Comparison of ENCODE assay signal across 7 cellular contexts in the genomic region with DNA sequence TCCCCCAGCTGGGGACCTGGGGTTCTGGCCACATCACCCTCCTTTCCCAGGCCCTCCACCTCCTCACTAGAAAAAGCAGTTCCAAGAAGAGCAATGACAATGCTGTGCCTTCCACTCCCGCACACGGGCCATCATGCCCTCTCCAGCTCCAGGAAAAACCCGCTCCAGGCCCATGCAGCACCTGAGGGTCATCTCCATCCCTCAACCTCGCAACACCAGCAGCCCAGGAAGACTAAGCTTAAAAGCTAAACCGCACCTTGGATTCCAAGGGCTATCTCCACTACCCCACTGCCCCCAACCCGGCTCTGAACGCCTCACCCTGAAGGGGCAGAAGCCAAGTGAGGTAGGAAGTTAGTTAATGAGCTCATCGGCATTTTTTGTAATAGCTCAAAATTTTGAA.
DNase-seq lines count a peak whose midpoint lies in the region; ATAC-seq, FAIRE-seq and TF ChIP-seq lines count a peak whose summit lies in the region.
"Not testable (repeated sequence)": the region's sequence is repeated elsewhere in the genome, so short reads cannot be mapped to it uniquely, and the experiment has no call there.

No MANE protein-coding gene starts in this region.

- CTCF ChIA-PET in K562 (lab: Yijun Ruan, JAX; ENCODE audit: low intra/inter-chr PET ratio): not testable (repeated sequence)

- not testable (repeated sequence) for H3K9me3 Mint-ChIP-seq in activated T-helper 17 cell treated with anti-CD3 and anti-CD28 coated beads, Interleukin-2, amount 50 U/mL, for 72 hours; naive B cell; stimulated activated effector memory CD8-positive, alpha-beta T cell treated with anti-CD3 and anti-CD28 coated beads, Interleukin-12 subunit alpha, Interleukin-12 subunit beta, amount 100 ng/mL, for 72 hours

- not testable (repeated sequence) for FAIRE-seq in K562 (lab: Jason Lieb, UNC)

- not testable (repeated sequence) for H3K4me2 ChIP-seq in DND-41 (ENCODE audit: insufficient read depth, low read length); K562 (ENCODE audit: insufficient read depth, low read length)

- not testable (repeated sequence) for H3K9ac ChIP-seq in DND-41 (ENCODE audit: low read depth, low read length)
- 0 out of 4 replicates have a peak overlapping the region, but pooled peaks of 1 of the 2 experiments have one; percentile 47 for H3K9ac ChIP-seq in K562 (ENCODE audit: insufficient read depth in 1 of 2, low read depth in 2 of 2, low read length in 2 of 2)

- not testable (repeated sequence) for TF ChIP-seq POLR2A in K562 (conservative IDR thresholded peaks at IDR 0.05)

- in situ Hi-C loops in K562 (cut with MboI): not testable (repeated sequence)

- intact Hi-C loops in K562 (cut with micrococcal nuclease): not testable (repeated sequence)

- H2AFZ ChIP-seq in DND-41 (ENCODE audit: low read depth, low read length); K562 (ENCODE audit: low read depth, low read length): not testable (repeated sequence)

- not testable (repeated sequence) for H3K79me2 ChIP-seq in DND-41 (ENCODE audit: insufficient read depth, low read length); K562 (ENCODE audit: control insufficient read depth, insufficient read depth, low read length)

- not testable (repeated sequence) for TF ChIP-seq EP300 in K562 (IDR thresholded peaks at IDR 0.05; ENCODE audit: low read length)

- H3K36me3 ChIP-seq in DND-41 (ENCODE audit: insufficient read depth, low read length) (peaks cover 10% of the 10 kb centered on the region), K562 (ENCODE audit: control insufficient read depth, insufficient read depth, low read length) (peaks cover 17% of the 10 kb centered on the region; the same call in 2 of the 3 replicates)
- not testable (repeated sequence) for H3K36me3 ChIP-seq in RWPE2 (ENCODE audit: low read depth)

- peaks cover 14% of the 10 kb centered on the region for H3K4me1 Mint-ChIP-seq in activated T-helper 17 cell treated with anti-CD3 and anti-CD28 coated beads, Interleukin-2, amount 50 U/mL, for 72 hours
- peaks cover 0 to 14% (median 0%) of the 10 kb centered on the region in 3 donors for H3K4me1 Mint-ChIP-seq in naive B cell
- H3K4me1 Mint-ChIP-seq in stimulated activated effector memory CD8-positive, alpha-beta T cell treated with anti-CD3 and anti-CD28 coated beads, Interleukin-12 subunit alpha, Interleukin-12 subunit beta, amount 100 ng/mL, for 72 hours: peaks cover 15% of the 10 kb centered on the region

- POLR2A ChIA-PET in K562 (lab: Yijun Ruan, JAX): not testable (repeated sequence)

- not testable (repeated sequence) for H3K4me1 ChIP-seq in DND-41 (ENCODE audit: insufficient read depth, low read length); RWPE2 (ENCODE audit: insufficient read depth, poor library complexity, severe bottlenecking); K562 (replicated peaks in 1 of 2; ENCODE audit: control insufficient read depth in 2 of 2, insufficient read depth in 2 of 2, low read length in 2 of 2)

- H4K20me1 ChIP-seq in DND-41 (ENCODE audit: insufficient read depth, low read length); K562 (replicated peaks; ENCODE audit: control insufficient read depth, insufficient read depth, low read length): not testable (repeated sequence)

- BruUV-seq in K562 (replicated peaks; lab: Mats Ljungman, UMichigan): not testable (repeated sequence)

- not testable (repeated sequence) for H3K4me3 Mint-ChIP-seq in activated T-helper 17 cell treated with anti-CD3 and anti-CD28 coated beads, Interleukin-2, amount 50 U/mL, for 72 hours; naive B cell; stimulated activated effector memory CD8-positive, alpha-beta T cell treated with anti-CD3 and anti-CD28 coated beads, Interleukin-12 subunit alpha, Interleukin-12 subunit beta, amount 100 ng/mL, for 72 hours

- not testable (repeated sequence) for TF ChIP-seq RAD21 in K562 (CRISPR knock-in tag; conservative IDR thresholded peaks at IDR 0.05 in 1 of 2, IDR thresholded peaks at IDR 0.05 in 1 of 2)

- H3K9me1 ChIP-seq in K562 (ENCODE audit: control insufficient read depth, insufficient read depth, low read length): not testable (repeated sequence)

- WGBS in K562 (ENCODE audit: insufficient coverage, low coverage, missing lambda C conversion rate): 64% methylated on average over 8 of the region's 8 CpGs

- 0 out of 3 replicates have a peak, but pooled peaks have one; percentile 12 for ATAC-seq in DND-41 (ENCODE audit: insufficient read depth, low read depth)
- not testable (repeated sequence) for ATAC-seq in RWPE2 (ENCODE audit: low read depth); activated T-helper 17 cell treated with anti-CD3 and anti-CD28 coated beads, Interleukin-2, amount 50 U/mL, for 72 hours (replicated peaks); naive B cell (ENCODE audit: low read depth in 2 of 2)
- ATAC-seq in K562: peak; percentile 15; the same call in 1 of the 3 replicates
- peak; percentile 20 for ATAC-seq in esophagus mucosa
- peak; percentile 21 for ATAC-seq in stimulated activated effector memory CD8-positive, alpha-beta T cell treated with anti-CD3 and anti-CD28 coated beads, Interleukin-12 subunit alpha, Interleukin-12 subunit beta, amount 100 ng/mL, for 72 hours

- H3K27ac ChIP-seq in DND-41 (ENCODE audit: low read length); RWPE2 (ENCODE audit: poor library complexity, severe bottlenecking); K562 (ENCODE audit: extremely low read depth, low read depth, low read length): not testable (repeated sequence)

- H3K4me3 ChIP-seq in DND-41 (ENCODE audit: low read depth in 1 of 2, low read length in 2 of 2); RWPE2 (ENCODE audit: severe bottlenecking); K562: not testable (repeated sequence)

- H3K27me3 ChIP-seq in DND-41 (ENCODE audit: insufficient read depth, low read length, poor library complexity); RWPE2 (ENCODE audit: insufficient read depth, poor library complexity, severe bottlenecking); K562 (ENCODE audit: control insufficient read depth in 2 of 2, insufficient read depth in 2 of 2, low read length in 2 of 2): not testable (repeated sequence)

- not testable (repeated sequence) for TF ChIP-seq CTCF in DND-41 (IDR thresholded peaks at IDR 0.05; ENCODE audit: borderline replicate concordance, extremely low read depth, low read length, poor library complexity, severe bottlenecking); RWPE2 (IDR thresholded peaks at IDR 0.05; ENCODE audit: poor library complexity, severe bottlenecking); K562 (IDR thresholded peaks at IDR 0.05 in 2 of 3, conservative IDR thresholded peaks at IDR 0.05 in 1 of 3; ENCODE audit: insufficient read depth in 2 of 3, low read depth in 1 of 3, low read length in 3 of 3)

- H3K9me3 ChIP-seq in DND-41 (ENCODE audit: insufficient read depth, low read length, severe bottlenecking); RWPE2 (ENCODE audit: severe bottlenecking); K562 (replicated peaks; ENCODE audit: control insufficient read depth, insufficient read depth, low read depth, low read length): not testable (repeated sequence)

- peak overlapping the region; percentile 54 for H3K27ac Mint-ChIP-seq in activated T-helper 17 cell treated with anti-CD3 and anti-CD28 coated beads, Interleukin-2, amount 50 U/mL, for 72 hours
- peak overlapping the region in 4 of 6 donors; percentile 19 to 88 (median 38) for H3K27ac Mint-ChIP-seq in naive B cell
- not testable (repeated sequence) for H3K27ac Mint-ChIP-seq in stimulated activated effector memory CD8-positive, alpha-beta T cell treated with anti-CD3 and anti-CD28 coated beads, Interleukin-12 subunit alpha, Interleukin-12 subunit beta, amount 100 ng/mL, for 72 hours

- H3K27me3 Mint-ChIP-seq in activated T-helper 17 cell treated with anti-CD3 and anti-CD28 coated beads, Interleukin-2, amount 50 U/mL, for 72 hours; naive B cell: not testable (repeated sequence)

- not testable (repeated sequence) for DNase-seq in DND-41; naive B cell; stimulated activated effector memory CD8-positive, alpha-beta T cell treated with anti-CD3 and anti-CD28 coated beads, Interleukin-12 subunit alpha, Interleukin-12 subunit beta, amount 100 ng/mL, for 72 hours (ENCODE audit: low spot score in 2 of 2)
- DNase-seq in RWPE2 (ENCODE audit: low spot score): peak; percentile 47
- peak in 1 of 4 experiments; percentile 8 for DNase-seq in K562 (ENCODE audit: extremely low read depth in 1 of 4, low spot score in 3 of 4)

- peaks cover 80% of the 10 kb centered on the region for H3K36me3 Mint-ChIP-seq in activated T-helper 17 cell treated with anti-CD3 and anti-CD28 coated beads, Interleukin-2, amount 50 U/mL, for 72 hours (ENCODE audit: low read depth)
- peaks cover 20 to 21% of the 10 kb centered on the region in 2 donors for H3K36me3 Mint-ChIP-seq in naive B cell
- peaks cover 41% of the 10 kb centered on the region for H3K36me3 Mint-ChIP-seq in stimulated activated effector memory CD8-positive, alpha-beta T cell treated with anti-CD3 and anti-CD28 coated beads, Interleukin-12 subunit alpha, Interleukin-12 subunit beta, amount 100 ng/mL, for 72 hours
